Comparison of ENCODE assay signal across 16 cellular contexts in genomic region chr5:26482076-26482816, GRCh38.
DNase-seq lines count a peak whose midpoint lies in the region; ATAC-seq, FAIRE-seq and TF ChIP-seq lines count a peak whose summit lies in the region.
"Had no signal": no experiment of that assay in that cellular context is flagged by ENCODE, and none has a peak within 500 bp of the region (broad histone marks: within the 10 kb centered on the region; RNA-seq: fewer than 3 reads in every experiment).

No MANE protein-coding gene starts in this region.

- H4K20me1 ChIP-seq in astrocyte (ENCODE audit: insufficient read depth, low read length): no peaks in the 10 kb centered on the region

- H2AFZ ChIP-seq in astrocyte (ENCODE audit: low read depth, low read length): peak overlapping the region; percentile 51

- no peak overlapping the region for H3K9ac ChIP-seq in astrocyte (ENCODE audit: low read length)

- no peaks in the 10 kb centered on the region for H3K9me3 ChIP-seq in astrocyte (ENCODE audit: insufficient read depth, low read depth, low read length)

- H3K4me3 Mint-ChIP-seq in astrocyte (ENCODE audit: unreplicated experiment): no peak overlapping the region
- H3K4me3 Mint-ChIP-seq: B cell, memory B cell had no signal

- H3K27me3 Mint-ChIP-seq in astrocyte (ENCODE audit: low read depth, unreplicated experiment): no peaks in the 10 kb centered on the region
- H3K27me3 Mint-ChIP-seq: B cell, memory B cell had no signal

- DNase-seq in ACHN (peak; percentile 0), HTR-8/SVneo (ENCODE audit: insufficient read length, low spot score) (peak; percentile 13), astrocyte (ENCODE audit: low read depth) (no peak), myocyte (ENCODE audit: low read depth) (peak; percentile 1), amniotic stem cell (lab: John Stamatoyannopoulos, UW) (no peak)
- DNase-seq in stimulated activated CD4-positive, alpha-beta T cell treated with anti-CD3 and anti-CD28 coated beads, Interleukin-1b, Interleukin-23, amount 100 ng/mL, for 48 hours: no peak
- DNase-seq: activated CD8-positive, alpha-beta memory T cell treated with anti-CD3 and anti-CD28 coated beads for 24 hours; activated naive CD4-positive, alpha-beta T cell; central memory CD4-positive, alpha-beta T cell; stimulated activated CD4-positive, alpha-beta T cell treated with anti-CD3 and anti-CD28 coated beads, Interleukin-15, amount 100 ng/mL, for 24 hours had no signal

- H3K4me1 Mint-ChIP-seq in astrocyte (ENCODE audit: low read depth, unreplicated experiment): no peaks in the 10 kb centered on the region
- H3K4me1 Mint-ChIP-seq: B cell, memory B cell had no signal

- peaks cover 2% of the 10 kb centered on the region for H3K9me3 Mint-ChIP-seq in astrocyte (ENCODE audit: unreplicated experiment)
- H3K9me3 Mint-ChIP-seq: memory B cell had no signal

- no peaks in the 10 kb centered on the region for H3K79me2 ChIP-seq in astrocyte (ENCODE audit: insufficient read depth, low read length)

- no peak for TF ChIP-seq CTCF in astrocyte (IDR thresholded peaks at IDR 0.05; ENCODE audit: insufficient read depth, low read depth, low read length)

- H3K4me1 ChIP-seq in astrocyte (ENCODE audit: insufficient read depth, low read length): no peaks in the 10 kb centered on the region

- H3K27me3 ChIP-seq in astrocyte (ENCODE audit: insufficient read depth, low read length): no peaks in the 10 kb centered on the region

- in situ Hi-C loops in ACHN (cut with HindIII; ENCODE audit: low pct_ligation_motif_present, low pct_unique_long_range_greater_than_20kb, low sequenced_read_pairs): no loop called here

- H3K4me3 ChIP-seq in astrocyte (ENCODE audit: insufficient read depth, low read depth, low read length): no peak overlapping the region

- no peaks in the 10 kb centered on the region for H3K36me3 ChIP-seq in astrocyte (ENCODE audit: insufficient read depth, low read length)

- FAIRE-seq in HTR-8/SVneo (lab: Jason Lieb, UNC): no peak
- FAIRE-seq in astrocyte (lab: Jason Lieb, UNC): no peak
- FAIRE-seq: GM19239, TTC549 had no signal

- H3K4me2 ChIP-seq in astrocyte (ENCODE audit: low read length): no peak overlapping the region

- no peak for ATAC-seq in HG03139 (IDR thresholded peaks at IDR 0.05; ENCODE audit: unreplicated experiment)
- ATAC-seq in GM21367 (IDR thresholded peaks at IDR 0.05; ENCODE audit: unreplicated experiment): no peak

- H3K27ac Mint-ChIP-seq in astrocyte (ENCODE audit: unreplicated experiment): no peak overlapping the region
- H3K27ac Mint-ChIP-seq: B cell, memory B cell had no signal

- H3K36me3 Mint-ChIP-seq in astrocyte (ENCODE audit: low read depth, unreplicated experiment): no peaks in the 10 kb centered on the region
- H3K36me3 Mint-ChIP-seq: memory B cell had no signal

- no peak overlapping the region for H3K27ac ChIP-seq in astrocyte (ENCODE audit: low read depth, low read length)

Comparison
In these comparisons a context has a peak if more than half of its experiments do, and no peak if none do; other contexts are left out.
1. DNase-seq: peak in ACHN (single experiment), HTR-8/SVneo (single experiment) and myocyte (single experiment); none in astrocyte (single experiment), stimulated activated CD4-positive, alpha-beta T cell treated with anti-CD3 and anti-CD28 coated beads, Interleukin-1b, Interleukin-23, amount 100 ng/mL, for 48 hours (single experiment) and amniotic stem cell (single experiment).